In the genomic region with DNA sequence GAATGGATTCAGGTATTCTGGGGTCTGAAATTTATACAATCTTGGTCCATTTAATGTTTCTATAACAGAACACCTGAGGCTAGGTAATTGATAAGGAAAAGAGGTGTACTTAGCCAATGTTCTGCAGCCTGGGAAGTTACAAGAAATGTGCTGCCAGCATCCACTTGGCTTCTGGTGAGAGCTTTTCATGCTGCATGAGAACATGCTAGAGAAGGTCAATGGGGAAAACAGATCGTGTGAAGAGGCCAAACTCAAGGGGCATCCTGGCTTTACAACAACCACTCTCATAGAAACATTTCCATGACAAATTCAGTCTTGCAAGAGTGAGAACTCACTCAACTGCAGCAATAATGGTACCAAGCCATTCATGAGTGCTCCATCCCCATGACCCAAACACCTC, we compare ENCODE assay signal across 19 cellular contexts. TPM values are rescaled to one million over a fixed set of nuclear protein-coding genes. Genes with fewer than 3 reads are reported as not detected.
"Had no signal": no experiment of that assay in that cellular context is flagged by ENCODE, and none has a peak within 500 bp of the region (broad histone marks: within the 10 kb centered on the region; RNA-seq: fewer than 3 reads in every experiment).

No MANE protein-coding gene starts in this region.

- H3K9me3 ChIP-seq: vagina had no signal

- H3K27me3 ChIP-seq: hepatocyte, right atrium auricular region, tibial artery, vagina had no signal

- H3K4me3 Mint-ChIP-seq: activated CD4-positive, alpha-beta T cell treated with anti-CD3 and anti-CD28 coated beads for 36 hours; endodermal cell; nephron had no signal

- H3K79me2 ChIP-seq: hepatocyte had no signal

- H3K36me3 ChIP-seq: left ventricle myocardium inferior, right atrium auricular region, tibial artery, vagina had no signal

- H3K4me2 ChIP-seq: hepatocyte had no signal

- H3K4me1 Mint-ChIP-seq: endodermal cell, nephron had no signal

- DNase-seq: activated naive CD4-positive, alpha-beta T cell treated with anti-CD3 and anti-CD28 coated beads, Interleukin-2, amount 50 U/mL, for 16 hours; dorsolateral prefrontal cortex; endodermal cell; kidney; left ventricle myocardium inferior; mesendoderm; occipital lobe; stimulated activated CD4-positive, alpha-beta T cell treated with anti-CD3 and anti-CD28 coated beads, Interleukin-4, amount 100 ng/mL, for 1 hour; stimulated activated naive B cell treated with anti-CD40 and anti-IgM and Interleukin-4, amounts not matched to agents 10 μg/mL and 1 μg/mL and 100 μg/mL, for 72 hours; tibial artery had no signal

- H3K27me3 Mint-ChIP-seq: stimulated activated naive B cell treated with anti-CD40 and anti-IgM and Interleukin-4, amounts not matched to agents 10 μg/mL and 1 μg/mL and 100 μg/mL, for 72 hours had no signal

- FAIRE-seq: kidney had no signal

- H3K4me1 ChIP-seq: tibial artery had no signal

- H3K27ac Mint-ChIP-seq: endodermal cell, nephron had no signal

- H3K36me3 Mint-ChIP-seq: stimulated activated naive B cell treated with anti-CD40 and anti-IgM and Interleukin-4, amounts not matched to agents 10 μg/mL and 1 μg/mL and 100 μg/mL, for 72 hours had no signal

- H2AFZ ChIP-seq: hepatocyte had no signal

- H3K27ac ChIP-seq: dorsolateral prefrontal cortex, hepatocyte, left ventricle myocardium inferior, right atrium auricular region, tibial artery, vagina had no signal

- H3K4me3 ChIP-seq: dorsolateral prefrontal cortex, hepatocyte, left ventricle myocardium inferior, right atrium auricular region, tibial artery, vagina had no signal

RNA-seq across cellular contexts. Expression of gene IL22RA2, which starts 16.8 kb away (rescaled TPM):
- total RNA-seq: activated CD4-positive, alpha-beta T cell treated with anti-CD3 and anti-CD28 coated beads for 36 hours; activated T-helper 2 cell treated with anti-CD3 and anti-CD28 coated beads, Interferon-gamma antibody, Interleukin-2, Interleukin-4, amounts not matched to agents 10 μg/mL and 5 μg/mL and 100 μg/mL, durations not matched to agents 14 hours and 24 hours and 36 hours; dorsolateral prefrontal cortex; endodermal cell; esophagus mucosa; hepatocyte; kidney; left ventricle myocardium inferior; occipital lobe; posterior vena cava; right atrium auricular region; skeletal muscle tissue; vagina had no signal
- polyA plus RNA-seq: hepatocyte had no signal
